27 cellular contexts compared by ENCODE assay signal in genomic region chr18:44914028-44914427, GRCh38.
"Had no signal": no experiment of that assay in that cellular context is flagged by ENCODE, and none has a peak within 500 bp of the region (broad histone marks: within the 10 kb centered on the region; RNA-seq: fewer than 3 reads in every experiment).

No MANE protein-coding gene starts in this region.

- H3K9me3 ChIP-seq: ascending aorta had no signal

- H3K9me3 Mint-ChIP-seq: activated CD4-positive, alpha-beta T cell treated with anti-CD3 and anti-CD28 coated beads, Interleukin-2, amount 10 ng/mL, durations not matched to agents 24 days and 14 days; activated naive CD4-positive, alpha-beta T cell treated with anti-CD3 and anti-CD28 coated beads, Interleukin-2, amount 50 U/mL, for 24 hours; activated naive CD8-positive, alpha-beta T cell treated with anti-CD3 and anti-CD28 coated beads, Interleukin-2, amount 10 ng/mL, durations not matched to agents 7 days and 5 days; activated T-cell treated with anti-CD3 and anti-CD28 coated beads, Interleukin-2, amount 50 U/mL, for 24 hours; activated T-helper 2 cell treated with anti-CD3 and anti-CD28 coated beads, Interferon-gamma antibody, Interleukin-2, Interleukin-4, amounts not matched to agents 10 μg/mL and 5 μg/mL and 100 μg/mL, durations not matched to agents 14 hours and 24 hours and 36 hours had no signal

- H3K27me3 ChIP-seq: ascending aorta had no signal

- H3K4me3 Mint-ChIP-seq: activated CD4-positive, alpha-beta T cell treated with anti-CD3 and anti-CD28 coated beads, Interleukin-2, amount 10 ng/mL, durations not matched to agents 24 days and 14 days; activated CD8-positive, alpha-beta T cell treated with anti-CD3 and anti-CD28 coated beads, Interleukin-2, amount 10 ng/mL, durations not matched to agents 7 days and 5 days; activated naive CD4-positive, alpha-beta T cell treated with anti-CD3 and anti-CD28 coated beads, Interleukin-2, amount 50 U/mL, for 24 hours; activated naive CD8-positive, alpha-beta T cell treated with anti-CD3 and anti-CD28 coated beads, Interleukin-2, amount 10 ng/mL, durations not matched to agents 7 days and 5 days; activated T-cell treated with anti-CD3 and anti-CD28 coated beads, Interleukin-2, amount 50 U/mL, for 24 hours had no signal

- ATAC-seq: activated CD8-positive, alpha-beta T cell treated with anti-CD3 and anti-CD28 coated beads, Interleukin-2, amount 10 ng/mL, durations not matched to agents 7 days and 5 days; K562 had no signal

- H3K27ac ChIP-seq: PC-9, RWPE1 had no signal

- DNase-seq: activated CD4-positive, alpha-beta T cell treated with anti-CD3 and anti-CD28 coated beads, Interleukin-2, amount 10 ng/mL, durations not matched to agents 24 days and 14 days; activated CD4-positive, alpha-beta T cell treated with anti-CD3 and anti-CD28 coated beads, Interleukin-2, amount 50 U/mL, for 4 hours; activated CD8-positive, alpha-beta T cell treated with anti-CD3 and anti-CD28 coated beads, Interleukin-2, amount 10 ng/mL, durations not matched to agents 7 days and 5 days; activated gamma-delta T cell; activated naive CD4-positive, alpha-beta T cell treated with Interleukin-2 at 50 U/mL for 16 hours; activated naive CD8-positive, alpha-beta T cell treated with anti-CD3 and anti-CD28 coated beads, Interleukin-2, amount 10 ng/mL, durations not matched to agents 7 days and 5 days; activated T-cell treated with anti-CD3 and anti-CD28 coated beads, Interleukin-2, amount 50 U/mL, for 24 hours; amygdala; NCI-H1105; NCI-H1417 treated with DMSO at 0.1 percent for 48 hours; NCI-H187 treated with DMSO at 0.1 percent for 48 hours; NCI-H2081; NCI-H226; NCI-H446 treated with DMSO at 0.1 percent for 48 hours; NCI-H524; NCI-H69; PC-9; Right ventricle myocardium superior; SW 1271; T-helper 1 cell; T-helper 2 cell; T-helper 9 cell had no signal

- H3K4me3 ChIP-seq: ascending aorta, K562, PC-9 had no signal

- H3K4me1 Mint-ChIP-seq: activated naive CD4-positive, alpha-beta T cell treated with anti-CD3 and anti-CD28 coated beads, Interleukin-2, amount 50 U/mL, for 24 hours had no signal

- H3K27ac Mint-ChIP-seq: activated CD4-positive, alpha-beta T cell treated with anti-CD3 and anti-CD28 coated beads, Interleukin-2, amount 10 ng/mL, durations not matched to agents 24 days and 14 days; activated CD8-positive, alpha-beta T cell treated with anti-CD3 and anti-CD28 coated beads, Interleukin-2, amount 10 ng/mL, durations not matched to agents 7 days and 5 days; activated naive CD4-positive, alpha-beta T cell treated with anti-CD3 and anti-CD28 coated beads, Interleukin-2, amount 50 U/mL, for 24 hours; activated naive CD8-positive, alpha-beta T cell treated with anti-CD3 and anti-CD28 coated beads, Interleukin-2, amount 10 ng/mL, durations not matched to agents 7 days and 5 days; activated T-cell treated with anti-CD3 and anti-CD28 coated beads, Interleukin-2, amount 50 U/mL, for 24 hours; activated T-helper 2 cell treated with anti-CD3 and anti-CD28 coated beads, Interferon-gamma antibody, Interleukin-2, Interleukin-4, amounts not matched to agents 10 μg/mL and 5 μg/mL and 100 μg/mL, durations not matched to agents 14 hours and 24 hours and 36 hours had no signal

- H3K36me3 Mint-ChIP-seq: activated naive CD8-positive, alpha-beta T cell treated with anti-CD3 and anti-CD28 coated beads, Interleukin-2, amount 10 ng/mL, durations not matched to agents 7 days and 5 days had no signal

- H3K36me3 ChIP-seq: ascending aorta had no signal
